ENCODE assay signal across 10 cellular contexts in the genomic region with DNA sequence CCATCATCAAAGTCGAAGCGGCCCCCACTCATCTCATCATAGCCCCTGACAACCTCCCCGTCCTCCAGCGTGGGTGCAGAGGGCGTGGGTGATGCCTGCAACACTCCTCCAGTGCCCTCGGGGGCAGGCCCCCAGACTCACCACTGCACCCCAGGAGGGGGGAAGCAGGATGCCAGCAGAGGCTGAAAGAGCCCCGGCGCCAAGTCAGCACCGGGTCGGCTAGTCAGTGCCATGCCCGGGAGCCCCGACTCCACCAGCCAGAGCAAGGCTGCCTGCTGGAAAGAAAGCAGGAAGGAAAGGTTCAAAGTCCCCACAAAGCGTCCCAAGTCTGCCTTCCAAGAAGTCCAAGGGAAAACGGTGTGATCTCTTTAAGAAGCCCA. TPM values are rescaled to one million over a fixed set of nuclear protein-coding genes. Genes with fewer than 3 reads are reported as not detected.
A peak's percentile ranks its signal among the peaks of the same experiment; 100 is the strongest.
DNase-seq lines count a peak whose midpoint lies in the region; ATAC-seq and TF ChIP-seq lines count a peak whose summit lies in the region.
"Had no signal": no experiment of that assay in that cellular context is flagged by ENCODE, and none has a peak within 500 bp of the region (broad histone marks: within the 10 kb centered on the region; RNA-seq: fewer than 3 reads in every experiment).

No MANE protein-coding gene starts in this region.

- no CpG with 5 or more reads among the region's 14 CpGs for WGBS in IMR-90 (ENCODE audit: extremely low coverage in 2 of 2, insufficient read length in 1 of 2), 2 experiments
- WGBS in mesenchymal stem cell, result 23% methylated on average over 14 of the region's 14 CpGs

- peak; percentile 8; the same call in 1 of the 2 replicates for ATAC-seq in IMR-90 (ENCODE audit: low read depth)
- no peak for ATAC-seq in HG02870 (IDR thresholded peaks at IDR 0.05; ENCODE audit: unreplicated experiment)
- ATAC-seq: effector memory CD8-positive, alpha-beta T cell had no signal

- H2BK12ac ChIP-seq in mesenchymal stem cell (ENCODE audit: low read length in 2 of 2), result peak overlapping the region in 1 of 2 experiments; percentile 87

- peak overlapping the region; percentile 82; the same call in 1 of the 2 replicates for H3K56ac ChIP-seq in IMR-90 (ENCODE audit: extremely low read depth, insufficient read depth, low read length)

- peak overlapping the region; percentile 54 for H3K9ac ChIP-seq in IMR-90 (ENCODE audit: low read depth, low read length)
- peak overlapping the region; percentile 67 for H3K9ac ChIP-seq in mesenchymal stem cell (ENCODE audit: low read length)
- peak overlapping the region; percentile 81 to 89 for H3K9ac ChIP-seq in stomach smooth muscle (ENCODE audit: low read length in 2 of 2)

- CTCF ChIA-PET in IMR-90 (lab: Yijun Ruan, JAX), result interaction anchor here (5.6 kb wide), 1 partner anchor 71 kb away, joined by 67 read pairs; no protein-coding TSS in a partner anchor

- peak overlapping the region; percentile 30; the same call in 1 of the 2 replicates for H3K18ac ChIP-seq in IMR-90 (ENCODE audit: low read depth, low read length)
- H3K18ac ChIP-seq in mesenchymal stem cell (ENCODE audit: low read depth in 1 of 2, low read length in 2 of 2), result peak overlapping the region; percentile 50 to 89

- no peak for TF ChIP-seq CTCF in IMR-90 (conservative IDR thresholded peaks at IDR 0.05; ENCODE audit: low read depth, low read length)
- TF ChIP-seq CTCF in dorsolateral prefrontal cortex (IDR thresholded peaks at IDR 0.05 in 54 of 56, conservative IDR thresholded peaks at IDR 0.05 in 2 of 56; ENCODE audit: low read depth in 1 of 56, partially characterized antibody in 56 of 56), result no peak

- H3K36me3 ChIP-seq in IMR-90 (ENCODE audit: control insufficient read depth, insufficient read depth, low read length), result no peaks in the 10 kb centered on the region
- no peaks in the 10 kb centered on the region for H3K36me3 ChIP-seq in mesenchymal stem cell (ENCODE audit: control insufficient read depth in 1 of 2, insufficient read depth in 2 of 2, low read depth in 1 of 2, low read length in 2 of 2)
- H3K36me3 ChIP-seq in stomach smooth muscle (ENCODE audit: control insufficient read depth in 2 of 2, insufficient read depth in 2 of 2, low read length in 2 of 2), result no peaks in the 10 kb centered on the region

- in situ Hi-C loops in IMR-90 (cut with MboI; ENCODE audit: low sequenced_read_pairs), result loop anchor here (5.0 kb wide), 1 partner anchor 69 kb away; no protein-coding TSS in a partner anchor

- H2BK120ac ChIP-seq in IMR-90 (ENCODE audit: low read depth, low read length) (peak overlapping the region; percentile 98), mesenchymal stem cell (ENCODE audit: low read depth, low read length) (peak overlapping the region; percentile 90)

- peaks cover 13% of the 10 kb centered on the region for H3K4me1 ChIP-seq in IMR-90 (ENCODE audit: control insufficient read depth, insufficient read depth, low read length)
- peaks cover 21% of the 10 kb centered on the region for H3K4me1 ChIP-seq in mesenchymal stem cell (ENCODE audit: control insufficient read depth, insufficient read depth, low read depth, low read length)
- peaks cover 47% of the 10 kb centered on the region for H3K4me1 ChIP-seq in stomach smooth muscle (ENCODE audit: control insufficient read depth, insufficient read depth, low read length)

- no peak for TF ChIP-seq POLR2A in IMR-90 (IDR thresholded peaks at IDR 0.05; ENCODE audit: low read depth, low read length)

- H4K91ac ChIP-seq in IMR-90 (ENCODE audit: insufficient read depth, low read depth, low read length), result peak overlapping the region; percentile 96
- H4K91ac ChIP-seq in mesenchymal stem cell (ENCODE audit: low read length), result no peak overlapping the region

- H3K79me1 ChIP-seq in IMR-90 (ENCODE audit: low read depth in 1 of 2, low read length in 2 of 2), result peaks cover 0 to 19% of the 10 kb centered on the region in 2 experiments; a peak in 1 of 4 replicates
- H3K79me1 ChIP-seq in mesenchymal stem cell (replicated peaks; ENCODE audit: low read length, poor library complexity, severe bottlenecking), result no peaks in the 10 kb centered on the region

- no peak for DNase-seq in IMR-90
- no peak for DNase-seq in dorsolateral prefrontal cortex
- DNase-seq in mesenchymal stem cell, result no peak
- DNase-seq in effector CD8-positive, alpha-beta T cell (lab: John Stamatoyannopoulos, UW), result no peak
- no peak for DNase-seq in anterior cingulate cortex (lab: John Stamatoyannopoulos, UW)
- DNase-seq in SKM-1 (lab: John Stamatoyannopoulos, UW; ENCODE audit: unreplicated experiment), result no peak
- DNase-seq: effector memory CD8-positive, alpha-beta T cell; NCI-H345 had no signal

- peak overlapping the region; percentile 83 for H2AK9ac ChIP-seq in IMR-90 (replicated peaks; ENCODE audit: low read depth, low read length, poor library complexity)

- H3K27ac ChIP-seq in IMR-90 (ENCODE audit: insufficient read depth, low read length) (peak overlapping the region; percentile 83), dorsolateral prefrontal cortex (peak overlapping the region in 5 of 59 donors; percentile 3 to 61 (median 27)), mesenchymal stem cell (ENCODE audit: low read length, poor library complexity, severe bottlenecking) (peak overlapping the region; percentile 51), stomach smooth muscle (ENCODE audit: low read length) (peak overlapping the region; percentile 96)

- H2BK5ac ChIP-seq in IMR-90 (ENCODE audit: low read depth, low read length, poor library complexity, severe bottlenecking) (peak overlapping the region; percentile 90), mesenchymal stem cell (ENCODE audit: low read depth, low read length, poor library complexity, severe bottlenecking) (peak overlapping the region; percentile 67)

- peak overlapping the region; percentile 98 for H3K4ac ChIP-seq in IMR-90 (ENCODE audit: low read depth, low read length)
- H3K4ac ChIP-seq in mesenchymal stem cell (ENCODE audit: low read depth in 1 of 2, low read length in 2 of 2), result peak overlapping the region; percentile 20 to 78

- intact Hi-C loops in IMR-90 (cut with micrococcal nuclease), result no loop called here
- intact Hi-C loops in dorsolateral prefrontal cortex (cut with DNase I), result loop anchor here (2.0 to 10.0 kb wide), 2 partner anchors 72 to 74 kb away; no protein-coding TSS in a partner anchor

- H2AFZ ChIP-seq in IMR-90 (replicated peaks; ENCODE audit: low read length, poor library complexity) (peak overlapping the region; percentile 90), mesenchymal stem cell (ENCODE audit: low read depth, low read length) (peak overlapping the region; percentile 80)

- dilution Hi-C loops in IMR-90 (cut with HindIII; ENCODE audit: low sequenced_read_pairs, unreplicated experiment), result no loop called here

- peaks cover 16% of the 10 kb centered on the region for H3K9me1 ChIP-seq in IMR-90 (ENCODE audit: insufficient read depth, low read length)

- peak overlapping the region; percentile 20 for H4K5ac ChIP-seq in IMR-90 (ENCODE audit: low read depth, low read length)

- H3K14ac ChIP-seq in IMR-90 (replicated peaks; ENCODE audit: low read depth, low read length) (peak overlapping the region; percentile 50), mesenchymal stem cell (ENCODE audit: low read length in 2 of 2) (peak overlapping the region in 1 of 2 experiments; percentile 83)

- H3K23ac ChIP-seq in IMR-90 (ENCODE audit: low read depth, low read length), result peak overlapping the region; percentile 54; the same call in 1 of the 2 replicates
- H3K23ac ChIP-seq in mesenchymal stem cell (ENCODE audit: low read length in 2 of 2), result no peak overlapping the region

- BruUV-seq in IMR-90 (replicated peaks; lab: Mats Ljungman, UMichigan), result no TSS peak

- H2BK15ac ChIP-seq in IMR-90 (ENCODE audit: low read depth, low read length) (peak overlapping the region; percentile 54; the same call in 2 of the 3 replicates), mesenchymal stem cell (ENCODE audit: low read depth, poor library complexity, severe bottlenecking) (peak overlapping the region; percentile 80)

- H3K4me2 ChIP-seq in IMR-90 (ENCODE audit: low read depth, low read length), result peak overlapping the region; percentile 57
- peak overlapping the region; percentile 71 for H3K4me2 ChIP-seq in mesenchymal stem cell (ENCODE audit: low read length, poor library complexity, severe bottlenecking)

- no peaks in the 10 kb centered on the region for H3K9me3 ChIP-seq in IMR-90 (ENCODE audit: control insufficient read depth, insufficient read depth, low read length)
- no peaks in the 10 kb centered on the region for H3K9me3 ChIP-seq in mesenchymal stem cell (ENCODE audit: control insufficient read depth, low read length)
- H3K9me3 ChIP-seq in stomach smooth muscle (ENCODE audit: control insufficient read depth in 2 of 2, low read length in 2 of 2), result no peaks in the 10 kb centered on the region

- no peaks in the 10 kb centered on the region for H4K20me1 ChIP-seq in IMR-90 (ENCODE audit: insufficient read depth, low read length)

- H2AK5ac ChIP-seq in IMR-90 (ENCODE audit: low read depth, low read length), result peak overlapping the region; percentile 82; the same call in 1 of the 2 replicates
- no peak overlapping the region for H2AK5ac ChIP-seq in mesenchymal stem cell (ENCODE audit: low read length, severe bottlenecking)

- 0 out of 2 replicates have a peak overlapping the region, but pooled peaks have one; percentile 2 for H2BK20ac ChIP-seq in IMR-90 (ENCODE audit: low read depth, low read length)

- peak overlapping the region; percentile 87 to 96; a peak in 3 of 4 replicates for H4K8ac ChIP-seq in IMR-90 (ENCODE audit: low read depth in 2 of 2, low read length in 2 of 2)
- peak overlapping the region; percentile 62 for H4K8ac ChIP-seq in mesenchymal stem cell (ENCODE audit: low read length)

- H3K4me3 ChIP-seq in IMR-90 (ENCODE audit: insufficient read depth, low read depth, low read length), result peak overlapping the region; percentile 22
- H3K4me3 ChIP-seq in dorsolateral prefrontal cortex, result peak overlapping the region in 55 of 59 donors; percentile 15 to 63 (median 39)
- H3K4me3 ChIP-seq in mesenchymal stem cell (ENCODE audit: insufficient read depth in 1 of 2, low read depth in 1 of 2, low read length in 2 of 2), result peak overlapping the region; percentile 52 to 61
- H3K4me3 ChIP-seq in stomach smooth muscle (ENCODE audit: low read length in 2 of 2), result peak overlapping the region; percentile 86 to 94

- POLR2A ChIA-PET in IMR-90 (lab: Charles Lee; ENCODE audit: unreplicated experiment), result interaction anchor here (1.2 kb wide), 1 partner anchor 50 kb away, joined by 5 read pairs; no protein-coding TSS in a partner anchor

- H3K27me3 ChIP-seq in IMR-90 (ENCODE audit: control insufficient read depth, insufficient read depth, low read length) (no peaks in the 10 kb centered on the region), dorsolateral prefrontal cortex (peaks cover 0 to 38% (median 14%) of the 10 kb centered on the region in 45 donors), mesenchymal stem cell (ENCODE audit: control insufficient read depth in 1 of 2, insufficient read depth in 1 of 2, low read length in 2 of 2) (peaks cover 0 to 25% of the 10 kb centered on the region in 2 experiments), stomach smooth muscle (ENCODE audit: control insufficient read depth in 1 of 2, insufficient read depth in 2 of 2, low read length in 2 of 2) (no peaks in the 10 kb centered on the region)

- TF ChIP-seq RAD21 in IMR-90 (IDR thresholded peaks at IDR 0.05; ENCODE audit: low read length), result no peak

RNA-seq across cellular contexts. Expression of a gene that starts 0.3 kb away (rescaled TPM):
- total RNA-seq in IMR-90 (2012; rRNA removed) (0.54 and 0.83 TPM in 2 replicates), dorsolateral prefrontal cortex (1 to 10 TPM in 56 of 120 experiments, under 1 TPM in 63, not detected in 1; 0.21 to 8.8 (median 0.92) TPM)
- polyA plus RNA-seq in IMR-90 (2012; rRNA removed), result 0.44 TPM in 2 replicates
- 0.31 and 0.60 TPM in 2 replicates for polyA plus RNA-seq in IMR-90 (2012; cell fraction: cytosol; rRNA removed)
- 0.40 and 0.71 TPM in 2 replicates for polyA plus RNA-seq in IMR-90 (2012; cell fraction: nucleus; rRNA removed; ENCODE audit: low replicate concordance)
- polyA plus RNA-seq in mesenchymal stem cell (2013, experiment 1 of 2), result 1.9 TPM
- polyA plus RNA-seq in mesenchymal stem cell (2013, experiment 2 of 2), result 1.8 TPM

RNA-seq across cellular contexts. Expression of a gene that starts 23.9 kb away (rescaled TPM):
- total RNA-seq in IMR-90 (2012; rRNA removed), result 66.9 and 70.6 TPM in 2 replicates
- polyA plus RNA-seq in IMR-90 (2012; rRNA removed), result 27.7 and 32.6 TPM in 2 replicates
- 10.3 and 11.0 TPM in 2 replicates for polyA plus RNA-seq in IMR-90 (2012; cell fraction: cytosol; rRNA removed)
- 20.0 and 103 TPM in 2 replicates for polyA plus RNA-seq in IMR-90 (2012; cell fraction: nucleus; rRNA removed; ENCODE audit: low replicate concordance)
- total RNA-seq in dorsolateral prefrontal cortex, result 10 to 100 TPM; 20.8 to 41.9 (median 29.8) TPM
- polyA plus RNA-seq in mesenchymal stem cell (2013, experiment 1 of 2), result 18.7 TPM
- polyA plus RNA-seq in mesenchymal stem cell (2013, experiment 2 of 2), result 19.7 TPM

Comparison
In these comparisons a context has a peak if more than half of its experiments do, and no peak if none do; other contexts are left out.
1. H3K4me3 ChIP-seq: peak in every context shown above with its lines; median percentile 90 in stomach smooth muscle; 56 in mesenchymal stem cell; 39 in dorsolateral prefrontal cortex; 22 in IMR-90.